In the genomic region with DNA sequence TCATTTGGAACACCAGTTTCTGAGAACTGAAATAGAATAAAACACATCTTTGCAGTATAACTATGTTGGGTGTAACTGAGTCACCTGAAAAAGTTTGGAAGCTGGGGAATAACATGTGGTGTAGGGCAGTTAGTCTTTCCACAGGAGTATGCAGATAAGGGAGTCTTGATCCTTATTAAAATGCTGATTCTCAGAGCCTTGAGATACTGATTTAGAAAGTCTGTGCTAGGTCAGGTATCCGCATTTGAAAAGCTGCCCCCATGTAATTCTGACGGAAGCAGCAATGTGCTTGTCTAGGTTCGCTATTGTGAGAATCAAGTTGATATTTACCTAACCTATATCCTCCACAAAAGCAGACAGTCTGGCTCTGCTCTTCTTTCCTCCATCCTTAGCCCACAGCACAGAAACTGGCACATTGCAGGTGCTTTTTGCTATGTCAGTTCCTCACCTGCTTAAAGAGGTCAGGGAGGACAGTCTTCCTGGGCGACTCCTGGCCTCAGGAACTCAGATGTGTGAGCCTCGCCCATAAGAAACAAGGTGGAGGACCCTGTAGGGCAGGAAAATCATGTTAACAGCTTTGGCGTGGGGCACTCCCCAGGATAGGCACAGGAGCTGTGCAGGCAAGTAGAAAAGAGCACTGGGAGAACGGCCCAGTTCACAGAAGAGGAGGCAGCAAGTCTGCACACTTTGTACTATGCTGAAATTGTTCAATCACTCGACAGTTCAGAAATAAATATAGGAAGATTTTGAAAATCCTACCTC, we compare ENCODE assay signal across 34 cellular contexts.
"Had no signal": no experiment of that assay in that cellular context is flagged by ENCODE, and none has a peak within 500 bp of the region (broad histone marks: within the 10 kb centered on the region; RNA-seq: fewer than 3 reads in every experiment).

No MANE protein-coding gene starts in this region.

- H3K4me1 ChIP-seq: ascending aorta had no signal

- ATAC-seq: activated CD8-positive, alpha-beta T cell treated with anti-CD3 and anti-CD28 coated beads, Interleukin-2, amount 10 ng/mL, durations not matched to agents 7 days and 5 days; Right ventricle myocardium inferior; SK-N-SH treated with all-trans-retinoic acid at 6 μM for 48 hours had no signal

- H3K4me1 Mint-ChIP-seq: activated CD4-positive, alpha-beta T cell treated with anti-CD3 and anti-CD28 coated beads, Interleukin-2, amount 10 ng/mL, durations not matched to agents 7 days and 5 days; activated naive CD4-positive, alpha-beta T cell treated with anti-CD3 and anti-CD28 coated beads, Interleukin-2, amount 50 U/mL, for 24 hours; activated naive CD8-positive, alpha-beta T cell treated with anti-CD3 and anti-CD28 coated beads, Interleukin-2, amount 10 ng/mL, durations not matched to agents 7 days and 5 days; central memory CD8-positive, alpha-beta T cell had no signal

- DNase-seq: activated CD4-positive, alpha-beta T cell treated with anti-CD3 and anti-CD28 coated beads, Interleukin-2, amount 10 ng/mL, durations not matched to agents 7 days and 5 days; activated CD4-positive, alpha-beta T cell treated with anti-CD3 and anti-CD28 coated beads, Interleukin-2, amount 50 U/mL, for 48 hours; activated CD8-positive, alpha-beta T cell treated with anti-CD3 and anti-CD28 coated beads, Interleukin-2, amount 10 ng/mL, durations not matched to agents 7 days and 5 days; activated gamma-delta T cell; activated naive CD4-positive, alpha-beta T cell treated with Interleukin-2 at 50 U/mL for 16 hours; activated naive CD8-positive, alpha-beta T cell treated with anti-CD3 and anti-CD28 coated beads, Interleukin-2, amount 10 ng/mL, durations not matched to agents 7 days and 5 days; activated T-cell treated with anti-CD3 and anti-CD28 coated beads, Interleukin-2, amount 50 U/mL, for 24 hours; amygdala; NCI-H1105; NCI-H1417 treated with DMSO at 0.1 percent for 48 hours; NCI-H1694; NCI-H1930; NCI-H2081 treated with DMSO at 0.1 percent for 48 hours; NCI-H226; NCI-H446 treated with DMSO at 0.1 percent for 48 hours; NCI-H524; NCI-H69; NCI-H82; SIG-M5; SW 1271; T-helper 1 cell; T-helper 2 cell; T-helper 9 cell; WERI-Rb-1 had no signal

- H3K9me3 Mint-ChIP-seq: activated CD4-positive, alpha-beta T cell treated with anti-CD3 and anti-CD28 coated beads, Interleukin-2, amount 10 ng/mL, durations not matched to agents 7 days and 5 days; activated naive CD4-positive, alpha-beta T cell treated with anti-CD3 and anti-CD28 coated beads, Interleukin-2, amount 50 U/mL, for 24 hours; activated naive CD8-positive, alpha-beta T cell treated with anti-CD3 and anti-CD28 coated beads, Interleukin-2, amount 10 ng/mL, durations not matched to agents 7 days and 5 days; activated T-cell treated with anti-CD3 and anti-CD28 coated beads, Interleukin-2, amount 50 U/mL, for 24 hours; activated T-helper 2 cell treated with anti-CD3 and anti-CD28 coated beads, Interferon-gamma antibody, Interleukin-2, Interleukin-4, amounts not matched to agents 10 μg/mL and 5 μg/mL and 100 μg/mL, durations not matched to agents 14 hours and 24 hours and 36 hours; central memory CD8-positive, alpha-beta T cell had no signal

- H3K9me3 ChIP-seq: ascending aorta had no signal

- H3K27me3 ChIP-seq: ascending aorta, cardiac muscle cell had no signal

- H3K4me3 Mint-ChIP-seq: activated CD4-positive, alpha-beta T cell treated with anti-CD3 and anti-CD28 coated beads, Interleukin-2, amount 10 ng/mL, durations not matched to agents 7 days and 5 days; activated CD8-positive, alpha-beta T cell treated with anti-CD3 and anti-CD28 coated beads, Interleukin-2, amount 10 ng/mL, durations not matched to agents 7 days and 5 days; activated naive CD4-positive, alpha-beta T cell treated with anti-CD3 and anti-CD28 coated beads, Interleukin-2, amount 50 U/mL, for 24 hours; activated naive CD8-positive, alpha-beta T cell treated with anti-CD3 and anti-CD28 coated beads, Interleukin-2, amount 10 ng/mL, durations not matched to agents 7 days and 5 days; activated T-cell treated with anti-CD3 and anti-CD28 coated beads, Interleukin-2, amount 50 U/mL, for 24 hours; central memory CD8-positive, alpha-beta T cell had no signal

- H3K36me3 ChIP-seq: ascending aorta, cardiac muscle cell, WERI-Rb-1 had no signal

- H3K27ac Mint-ChIP-seq: activated CD4-positive, alpha-beta T cell treated with anti-CD3 and anti-CD28 coated beads, Interleukin-2, amount 10 ng/mL, durations not matched to agents 7 days and 5 days; activated CD8-positive, alpha-beta T cell treated with anti-CD3 and anti-CD28 coated beads, Interleukin-2, amount 10 ng/mL, durations not matched to agents 7 days and 5 days; activated naive CD4-positive, alpha-beta T cell treated with anti-CD3 and anti-CD28 coated beads, Interleukin-2, amount 50 U/mL, for 24 hours; activated naive CD8-positive, alpha-beta T cell treated with anti-CD3 and anti-CD28 coated beads, Interleukin-2, amount 10 ng/mL, durations not matched to agents 7 days and 5 days; activated T-cell treated with anti-CD3 and anti-CD28 coated beads, Interleukin-2, amount 50 U/mL, for 24 hours; activated T-helper 2 cell treated with anti-CD3 and anti-CD28 coated beads, Interferon-gamma antibody, Interleukin-2, Interleukin-4, amounts not matched to agents 10 μg/mL and 5 μg/mL and 100 μg/mL, durations not matched to agents 14 hours and 24 hours and 36 hours had no signal

- FAIRE-seq: K562, RCC 7860 had no signal

- H3K36me3 Mint-ChIP-seq: activated naive CD4-positive, alpha-beta T cell treated with anti-CD3 and anti-CD28 coated beads, Interleukin-2, amount 50 U/mL, for 24 hours; activated naive CD8-positive, alpha-beta T cell treated with anti-CD3 and anti-CD28 coated beads, Interleukin-2, amount 10 ng/mL, durations not matched to agents 7 days and 5 days had no signal

- H3K4me3 ChIP-seq: ascending aorta, cardiac muscle cell, K562 had no signal

- H3K27ac ChIP-seq: ascending aorta, cardiac muscle cell, RWPE1, WERI-Rb-1 had no signal
